Comparison of ENCODE assay signal across 24 cellular contexts in the genomic region with DNA sequence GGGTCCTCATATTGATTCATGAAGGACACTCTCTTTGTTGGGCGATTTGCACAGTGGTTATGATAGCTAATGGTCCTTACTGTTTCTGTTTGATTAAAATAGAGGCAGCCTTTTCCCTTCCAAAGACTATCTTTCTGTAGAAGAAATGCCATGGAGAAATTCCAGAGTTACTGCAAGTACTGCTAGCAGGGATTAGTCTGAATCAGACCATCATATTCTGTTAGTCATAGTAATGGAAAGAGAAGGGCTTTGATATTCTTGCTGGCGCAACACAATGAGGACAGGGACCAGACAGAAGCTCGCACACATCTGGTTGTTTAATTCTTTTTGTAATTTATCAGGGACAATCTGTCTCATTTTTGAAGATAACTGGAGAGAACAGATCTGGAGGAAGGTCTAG.
DNase-seq lines count a peak whose midpoint lies in the region; ATAC-seq and TF ChIP-seq lines count a peak whose summit lies in the region.
"Had no signal": no experiment of that assay in that cellular context is flagged by ENCODE, and none has a peak within 500 bp of the region (broad histone marks: within the 10 kb centered on the region; RNA-seq: fewer than 3 reads in every experiment).

No MANE protein-coding gene starts in this region.

- H3K9me3 ChIP-seq in GM23248 (ENCODE audit: low read depth): no peaks in the 10 kb centered on the region
- no peaks in the 10 kb centered on the region for H3K9me3 ChIP-seq in mesenchymal stem cell (ENCODE audit: control insufficient read depth, low read length)
- no peaks in the 10 kb centered on the region for H3K9me3 ChIP-seq in H9 (ENCODE audit: control insufficient read depth, low read depth, low read length)
- H3K9me3 ChIP-seq: BE2C had no signal

- no peak overlapping the region for H3K14ac ChIP-seq in mesenchymal stem cell (ENCODE audit: low read length in 2 of 2)
- H3K14ac ChIP-seq in H9 (ENCODE audit: insufficient read depth, low read length): no peak overlapping the region

- H3K9ac ChIP-seq in GM23248 (no peak overlapping the region), mesenchymal stem cell (ENCODE audit: low read length) (no peak overlapping the region), H9 (ENCODE audit: extremely low read depth, insufficient read length, low read length) (no peak overlapping the region)

- H3K9me3 Mint-ChIP-seq in H9: peaks cover 0 to 5% of the 10 kb centered on the region in 2 experiments; a peak in 3 of 5 replicates

- H3K27ac Mint-ChIP-seq in H9: no peak overlapping the region

- 10 to 13% methylated on average over 3 of the region's 3 CpGs for WGBS in GM23248 (ENCODE audit: low coverage in 1 of 2, low lambda C conversion rate in 2 of 2, missing lambda C conversion rate in 2 of 2), 2 experiments
- 100% methylated on average over 2 of the region's 3 CpGs for WGBS in mesenchymal stem cell
- WGBS in H9 (ENCODE audit: extremely low coverage, insufficient read length, low lambda C conversion rate): no CpG with 5 or more reads among the region's 3 CpGs

- H2BK20ac ChIP-seq in H9 (ENCODE audit: low read depth, low read length, poor library complexity, severe bottlenecking): no peak overlapping the region

- POLR2A ChIA-PET in AG04449 (lab: Yijun Ruan, JAX): no interaction called here

- peak overlapping the region in 1 of 2 experiments; percentile 16 for H3K18ac ChIP-seq in mesenchymal stem cell (ENCODE audit: low read depth in 1 of 2, low read length in 2 of 2)
- no peak overlapping the region for H3K18ac ChIP-seq in H9 (ENCODE audit: insufficient read length, low read depth, low read length)

- H3K4me3 Mint-ChIP-seq in H9: no peak overlapping the region

- H3K36me3 ChIP-seq in GM23248 (ENCODE audit: low read depth) (no peaks in the 10 kb centered on the region), mesenchymal stem cell (ENCODE audit: control insufficient read depth in 1 of 2, insufficient read depth in 2 of 2, low read depth in 1 of 2, low read length in 2 of 2) (no peaks in the 10 kb centered on the region)
- H3K36me3 ChIP-seq: BE2C had no signal

- TF ChIP-seq POLR2A in GM18505 (IDR thresholded peaks at IDR 0.05; ENCODE audit: borderline replicate concordance, extremely low read depth, insufficient read depth, insufficient read length): no peak

- ATAC-seq in GM18505 (IDR thresholded peaks at IDR 0.05; ENCODE audit: unreplicated experiment) (no peak), GM18909 (IDR thresholded peaks at IDR 0.05; ENCODE audit: poor library complexity, unreplicated experiment) (no peak)
- ATAC-seq: HepG2 had no signal

- H3K27ac ChIP-seq in GM23248 (no peak overlapping the region), mesenchymal stem cell (ENCODE audit: low read length, poor library complexity, severe bottlenecking) (no peak overlapping the region), H9 (ENCODE audit: insufficient read length, low read depth, low read length) (no peak overlapping the region)
- H3K27ac ChIP-seq: 22Rv1, PC-9 had no signal

- H3K23ac ChIP-seq in mesenchymal stem cell (ENCODE audit: low read length in 2 of 2) (no peak overlapping the region), H9 (ENCODE audit: insufficient read length, low read depth, low read length) (no peak overlapping the region)

- H4K20me1 ChIP-seq in GM23248 (ENCODE audit: insufficient read depth) (no peaks in the 10 kb centered on the region), H9 (ENCODE audit: control insufficient read depth, insufficient read depth, insufficient read length) (no peaks in the 10 kb centered on the region)

- H3K36me3 Mint-ChIP-seq in H9 (ENCODE audit: insufficient read depth in 1 of 3, low read depth in 3 of 3): peaks cover 0 to 4% (median 0%) of the 10 kb centered on the region in 3 experiments; a peak in 1 of 7 replicates

- no peak overlapping the region for H3K56ac ChIP-seq in H9 (ENCODE audit: insufficient read length, low read depth, low read length)

- no peak overlapping the region for H2BK120ac ChIP-seq in mesenchymal stem cell (ENCODE audit: low read depth, low read length)
- no peak overlapping the region for H2BK120ac ChIP-seq in H9 (ENCODE audit: low read depth, low read length, poor library complexity, severe bottlenecking)

- H3K79me2 ChIP-seq in GM23248 (ENCODE audit: insufficient read depth) (no peaks in the 10 kb centered on the region), H9 (ENCODE audit: insufficient read depth, low read length) (no peaks in the 10 kb centered on the region)

- H2BK5ac ChIP-seq in mesenchymal stem cell (ENCODE audit: low read depth, low read length, poor library complexity, severe bottlenecking) (no peak overlapping the region), H9 (ENCODE audit: insufficient read length, low read length) (no peak overlapping the region)

- H3K4me1 Mint-ChIP-seq in H9: peaks cover 38 to 51% of the 10 kb centered on the region in 2 experiments

- no peak overlapping the region for H3T11ph ChIP-seq in H9 (ENCODE audit: low read length)

- no peaks in the 10 kb centered on the region for H3K23me2 ChIP-seq in H9 (ENCODE audit: insufficient read length, low read depth, low read length, poor library complexity, severe bottlenecking)

- peaks cover 5% of the 10 kb centered on the region for H3K4me1 ChIP-seq in GM23248 (ENCODE audit: insufficient read depth)
- H3K4me1 ChIP-seq in mesenchymal stem cell (ENCODE audit: control insufficient read depth, insufficient read depth, low read depth, low read length): peaks cover 2% of the 10 kb centered on the region
- peaks cover 3% of the 10 kb centered on the region; the same call in 1 of the 2 replicates for H3K4me1 ChIP-seq in H9 (ENCODE audit: insufficient read depth, low read length)
- H3K4me1 ChIP-seq: BE2C had no signal

- no peak overlapping the region for H2BK15ac ChIP-seq in mesenchymal stem cell (ENCODE audit: low read depth, poor library complexity, severe bottlenecking)
- H2BK15ac ChIP-seq in H9 (ENCODE audit: low read depth, low read length): no peak overlapping the region

- H3K4me3 ChIP-seq in AG04449 (ENCODE audit: low read depth, low read length) (no peak overlapping the region), GM23248 (no peak overlapping the region), epithelial cell of esophagus (ENCODE audit: low read length) (no peak overlapping the region), mesenchymal stem cell (ENCODE audit: insufficient read depth in 1 of 2, low read depth in 1 of 2, low read length in 2 of 2) (no peak overlapping the region)
- H3K4me3 ChIP-seq: PC-9 had no signal

- H4K8ac ChIP-seq in mesenchymal stem cell (ENCODE audit: low read length) (no peak overlapping the region), H9 (replicated peaks; ENCODE audit: insufficient read length, low read depth, low read length) (no peak overlapping the region)

- H3K27me3 ChIP-seq in GM23248 (replicated peaks; ENCODE audit: insufficient read depth) (peaks cover 6% of the 10 kb centered on the region; the same call in 1 of the 2 replicates), mesenchymal stem cell (ENCODE audit: control insufficient read depth in 1 of 2, insufficient read depth in 1 of 2, low read length in 2 of 2) (no peaks in the 10 kb centered on the region), H9 (ENCODE audit: insufficient read depth, low read length) (no peaks in the 10 kb centered on the region; the same call in 1 of the 2 replicates)
- H3K27me3 ChIP-seq: BE2C had no signal

- H3K4ac ChIP-seq in mesenchymal stem cell (ENCODE audit: low read depth in 1 of 2, low read length in 2 of 2) (no peak overlapping the region), H9 (ENCODE audit: low read depth, low read length) (no peak overlapping the region)

- peaks cover 12% of the 10 kb centered on the region for H3K27me3 Mint-ChIP-seq in H9 (ENCODE audit: low read depth)

- no peaks in the 10 kb centered on the region for H3F3A ChIP-seq in GM23248 (ENCODE audit: insufficient read depth)

- H2BK12ac ChIP-seq in mesenchymal stem cell (ENCODE audit: low read length in 2 of 2) (peak overlapping the region in 1 of 2 experiments; percentile 1), H9 (ENCODE audit: insufficient read length, low read depth, low read length) (no peak overlapping the region)

- DNase-seq in AG04449 (ENCODE audit: low read depth, low spot score): peak; percentile 17
- DNase-seq in GM23248: peak; percentile 79
- DNase-seq in epithelial cell of esophagus (ENCODE audit: low read depth): peak; percentile 20
- DNase-seq in mesenchymal stem cell: peak; percentile 54
- no peak for DNase-seq in H9
- DNase-seq in dedifferentiated amniotic fluid mesenchymal stem cell (ENCODE audit: extremely low spot score): no peak
- DNase-seq: ACHN, BE2C, GOT3, KBM-7, MM.1S, NCI-H1048, NCI-H1436, NCI-H2029, NCI-H226, NCI-H510A treated with DMSO at 0.1 percent for 48 hours, NCI-H748 treated with DMSO at 0.1 percent for 48 hours, PC-9, RPMI8226, SHP77 had no signal

- no peak overlapping the region for H4K5ac ChIP-seq in H9 (ENCODE audit: insufficient read length, low read depth, low read length)

- no peak overlapping the region for H2AK5ac ChIP-seq in mesenchymal stem cell (ENCODE audit: low read length, severe bottlenecking)
- H2AK5ac ChIP-seq in H9 (ENCODE audit: insufficient read length, low read length): no peak overlapping the region

- H3K79me1 ChIP-seq in mesenchymal stem cell (replicated peaks; ENCODE audit: low read length, poor library complexity, severe bottlenecking) (no peaks in the 10 kb centered on the region), H9 (ENCODE audit: insufficient read depth, low read depth, low read length, poor library complexity, severe bottlenecking) (no peaks in the 10 kb centered on the region)

- H4K91ac ChIP-seq in mesenchymal stem cell (ENCODE audit: low read length) (no peak overlapping the region), H9 (ENCODE audit: insufficient read length, low read depth, low read length) (no peak overlapping the region)

- TF ChIP-seq CTCF in AG04449 (IDR thresholded peaks at IDR 0.05; ENCODE audit: insufficient read depth, low read length, missing control alignments): no peak
- no peak for TF ChIP-seq CTCF in epithelial cell of esophagus (IDR thresholded peaks at IDR 0.05; ENCODE audit: insufficient read depth, low read depth, low read length, missing control alignments)
- TF ChIP-seq CTCF in H9 (conservative IDR thresholded peaks at IDR 0.05): no peak

- in situ Hi-C loops in GM23248 (cut with MboI): no loop called here

- H3K4me2 ChIP-seq in GM23248 (ENCODE audit: unreplicated experiment): peak overlapping the region; percentile 6
- H3K4me2 ChIP-seq in mesenchymal stem cell (ENCODE audit: low read length, poor library complexity, severe bottlenecking): no peak overlapping the region
- no peak overlapping the region for H3K4me2 ChIP-seq in H9 (ENCODE audit: insufficient read depth, insufficient read length, low read length)
- H3K4me2 ChIP-seq: PC-9 had no signal

- CTCF ChIA-PET in AG04449 (lab: Yijun Ruan, JAX): no interaction called here

- no peaks in the 10 kb centered on the region for H3K9me2 ChIP-seq in GM23248 (ENCODE audit: insufficient read depth)

- no peak overlapping the region for H2AFZ ChIP-seq in GM23248
- no peak overlapping the region for H2AFZ ChIP-seq in mesenchymal stem cell (ENCODE audit: low read depth, low read length)
- H2AFZ ChIP-seq in H9 (ENCODE audit: low read length): no peak overlapping the region
- H2AFZ ChIP-seq: PC-9 had no signal

Comparison
In these comparisons a context has a peak if more than half of its experiments do, and no peak if none do; other contexts are left out.
1. DNase-seq: peak in AG04449 (single experiment), GM23248 (single experiment), epithelial cell of esophagus (single experiment) and mesenchymal stem cell (single experiment); none in H9 (single experiment) and dedifferentiated amniotic fluid mesenchymal stem cell (single experiment).